ENCODE assay signal across 13 cellular contexts in the genomic region with DNA sequence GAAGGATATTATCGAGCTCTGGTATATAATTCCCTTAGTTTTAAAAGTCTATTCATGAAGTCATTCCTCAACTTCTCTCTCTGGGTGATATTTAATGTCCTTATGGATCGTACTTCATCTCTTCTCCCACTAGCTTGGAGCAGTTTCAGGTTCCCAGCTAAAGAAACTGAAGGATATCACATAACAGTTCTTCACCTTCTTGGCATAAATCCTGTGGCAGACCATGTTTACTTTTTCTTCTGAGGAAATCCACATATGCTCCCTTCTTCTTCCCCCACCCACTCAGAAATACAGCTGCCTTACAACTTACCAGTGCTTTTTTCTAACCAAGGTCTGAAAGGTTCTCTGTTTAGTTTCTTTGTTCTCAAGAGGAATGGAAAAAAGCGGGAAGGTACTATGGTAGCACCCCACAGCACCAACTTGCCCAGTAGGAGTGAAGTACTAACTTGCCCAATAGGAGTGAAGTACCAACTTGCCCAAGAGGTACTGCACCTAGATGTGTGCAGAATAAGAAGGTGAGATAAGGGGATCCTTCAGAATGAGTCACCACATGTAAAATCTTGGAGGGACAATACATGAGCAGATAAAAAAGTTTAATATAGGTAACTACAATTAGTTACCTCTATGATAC.
"Had no signal": no experiment of that assay in that cellular context is flagged by ENCODE, and none has a peak within 500 bp of the region (broad histone marks: within the 10 kb centered on the region; RNA-seq: fewer than 3 reads in every experiment).

No MANE protein-coding gene starts in this region.

- DNase-seq: activated CD4-positive, alpha-beta T cell treated with anti-CD3 and anti-CD28 coated beads, Interleukin-2, amount 10 ng/mL, durations not matched to agents 24 days and 14 days; activated naive CD4-positive, alpha-beta T cell treated with anti-CD3 and anti-CD28 coated beads for 36 hours; esophagus squamous epithelium; gastrocnemius medialis; heart right ventricle; islet precursor cell; midbrain; T-helper 17 cell had no signal

- H3K4me3 Mint-ChIP-seq: activated CD4-positive, alpha-beta T cell treated with anti-CD3 and anti-CD28 coated beads, Interleukin-2, amount 10 ng/mL, durations not matched to agents 24 days and 14 days; activated naive CD4-positive, alpha-beta T cell treated with anti-CD3 and anti-CD28 coated beads for 36 hours; activated T-helper 17 cell treated with anti-CD3 and anti-CD28 coated beads, Interleukin-2, amount 50 U/mL, for 72 hours; T-helper 17 cell; WTC11 had no signal

- H3K27me3 ChIP-seq: esophagus squamous epithelium, gastrocnemius medialis, heart right ventricle, right atrium auricular region, tibial nerve had no signal

- H3K9me3 ChIP-seq: esophagus squamous epithelium, gastrocnemius medialis, heart right ventricle, right atrium auricular region, tibial nerve had no signal

- ATAC-seq: activated T-helper 17 cell treated with anti-CD3 and anti-CD28 coated beads, Interleukin-2, amount 50 U/mL, for 72 hours; gastrocnemius medialis; T-helper 17 cell; WTC11 had no signal

- H3K4me1 Mint-ChIP-seq: activated CD4-positive, alpha-beta T cell treated with anti-CD3 and anti-CD28 coated beads, Interleukin-2, amount 10 ng/mL, durations not matched to agents 24 days and 14 days; activated T-helper 17 cell treated with anti-CD3 and anti-CD28 coated beads, Interleukin-2, amount 50 U/mL, for 72 hours; WTC11 had no signal

- H3K4me3 ChIP-seq: esophagus squamous epithelium, gastrocnemius medialis, heart right ventricle, right atrium auricular region, smooth muscle cell, tibial nerve had no signal

- H3K27ac ChIP-seq: esophagus squamous epithelium, gastrocnemius medialis, heart right ventricle, right atrium auricular region, tibial nerve had no signal

- H3K27ac Mint-ChIP-seq: activated CD4-positive, alpha-beta T cell treated with anti-CD3 and anti-CD28 coated beads, Interleukin-2, amount 10 ng/mL, durations not matched to agents 24 days and 14 days; activated naive CD4-positive, alpha-beta T cell treated with anti-CD3 and anti-CD28 coated beads for 36 hours; activated T-helper 17 cell treated with anti-CD3 and anti-CD28 coated beads, Interleukin-2, amount 50 U/mL, for 72 hours; T-helper 17 cell; WTC11 had no signal

- H3K36me3 Mint-ChIP-seq: WTC11 had no signal

- H3K4me2 ChIP-seq: smooth muscle cell had no signal

- H3K9me3 Mint-ChIP-seq: activated CD4-positive, alpha-beta T cell treated with anti-CD3 and anti-CD28 coated beads, Interleukin-2, amount 10 ng/mL, durations not matched to agents 24 days and 14 days; activated naive CD4-positive, alpha-beta T cell treated with anti-CD3 and anti-CD28 coated beads for 36 hours; activated T-helper 17 cell treated with anti-CD3 and anti-CD28 coated beads, Interleukin-2, amount 50 U/mL, for 72 hours; WTC11 had no signal

- H3K4me1 ChIP-seq: right atrium auricular region, tibial nerve had no signal

- H3K36me3 ChIP-seq: esophagus squamous epithelium, gastrocnemius medialis, heart right ventricle, right atrium auricular region, tibial nerve had no signal

- H3K27me3 Mint-ChIP-seq: activated CD4-positive, alpha-beta T cell treated with anti-CD3 and anti-CD28 coated beads, Interleukin-2, amount 10 ng/mL, durations not matched to agents 24 days and 14 days; activated T-helper 17 cell treated with anti-CD3 and anti-CD28 coated beads, Interleukin-2, amount 50 U/mL, for 72 hours; T-helper 17 cell had no signal
